Comparison of ENCODE assay signal across 1 cellular context in genomic region chr1:32933742-32934322, GRCh38.
TF ChIP-seq lines count a peak whose summit lies in the region.

No MANE protein-coding gene starts in this region.

TF ChIP-seq in SK-N-SH, 30 proteins besides CTCF, POLR2A, EP300 and RAD21 (continued from another document):
- TF ChIP-seq IRF3 (IDR thresholded peaks at IDR 0.05; ENCODE audit: low read depth, low read length), result no peak
- TF ChIP-seq, protein P1, sequence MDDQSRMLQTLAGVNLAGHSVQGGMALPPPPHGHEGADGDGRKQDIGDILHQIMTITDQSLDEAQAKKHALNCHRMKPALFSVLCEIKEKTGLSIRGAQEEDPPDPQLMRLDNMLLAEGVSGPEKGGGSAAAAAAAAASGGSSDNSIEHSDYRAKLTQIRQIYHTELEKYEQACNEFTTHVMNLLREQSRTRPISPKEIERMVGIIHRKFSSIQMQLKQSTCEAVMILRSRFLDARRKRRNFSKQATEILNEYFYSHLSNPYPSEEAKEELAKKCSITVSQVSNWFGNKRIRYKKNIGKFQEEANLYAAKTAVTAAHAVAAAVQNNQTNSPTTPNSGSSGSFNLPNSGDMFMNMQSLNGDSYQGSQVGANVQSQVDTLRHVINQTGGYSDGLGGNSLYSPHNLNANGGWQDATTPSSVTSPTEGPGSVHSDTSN (IDR thresholded peaks at IDR 0.05), result peak; percentile 58
- TF ChIP-seq, protein P2, sequence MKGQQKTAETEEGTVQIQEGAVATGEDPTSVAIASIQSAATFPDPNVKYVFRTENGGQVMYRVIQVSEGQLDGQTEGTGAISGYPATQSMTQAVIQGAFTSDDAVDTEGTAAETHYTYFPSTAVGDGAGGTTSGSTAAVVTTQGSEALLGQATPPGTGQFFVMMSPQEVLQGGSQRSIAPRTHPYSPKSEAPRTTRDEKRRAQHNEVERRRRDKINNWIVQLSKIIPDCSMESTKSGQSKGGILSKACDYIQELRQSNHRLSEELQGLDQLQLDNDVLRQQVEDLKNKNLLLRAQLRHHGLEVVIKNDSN (IDR thresholded peaks at IDR 0.05; ENCODE audit: borderline replicate concordance, low read depth), result no peak
- TF ChIP-seq GABPA (IDR thresholded peaks at IDR 0.05; ENCODE audit: low read depth), result 0 out of 2 replicates have a peak, but pooled peaks have one; percentile 15
- peak; percentile 67; the same call in 1 of the 2 replicates for TF ChIP-seq POLR2AphosphoS5 (IDR thresholded peaks at IDR 0.05; ENCODE audit: low read depth, low read length)
- 0 out of 2 replicates have a peak, but pooled peaks have one; percentile 64 for TF ChIP-seq SIN3A (IDR thresholded peaks at IDR 0.05; ENCODE audit: borderline replicate concordance, low read depth, low read length)
- TF ChIP-seq, protein P3, sequence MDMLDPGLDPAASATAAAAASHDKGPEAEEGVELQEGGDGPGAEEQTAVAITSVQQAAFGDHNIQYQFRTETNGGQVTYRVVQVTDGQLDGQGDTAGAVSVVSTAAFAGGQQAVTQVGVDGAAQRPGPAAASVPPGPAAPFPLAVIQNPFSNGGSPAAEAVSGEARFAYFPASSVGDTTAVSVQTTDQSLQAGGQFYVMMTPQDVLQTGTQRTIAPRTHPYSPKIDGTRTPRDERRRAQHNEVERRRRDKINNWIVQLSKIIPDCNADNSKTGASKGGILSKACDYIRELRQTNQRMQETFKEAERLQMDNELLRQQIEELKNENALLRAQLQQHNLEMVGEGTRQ (IDR thresholded peaks at IDR 0.05; ENCODE audit: borderline replicate concordance, low read depth, low read length), result no peak
- peak; percentile 37; the same call in 1 of the 2 replicates for TF ChIP-seq MXI1 (IDR thresholded peaks at IDR 0.05; ENCODE audit: low read depth, low read length)
- no peak; the same call in 1 of the 2 replicates for TF ChIP-seq ELF1 (IDR thresholded peaks at IDR 0.05)
- no peak for TF ChIP-seq FOXM1 (IDR thresholded peaks at IDR 0.05; ENCODE audit: low read depth)
- TF ChIP-seq FOSL2 (IDR thresholded peaks at IDR 0.05; ENCODE audit: borderline replicate concordance, low read depth), result peak; percentile 31; the same call in 1 of the 2 replicates
- no peak for TF ChIP-seq MEF2A (IDR thresholded peaks at IDR 0.05; ENCODE audit: borderline replicate concordance, low read depth)
- TF ChIP-seq GATA2 (CRISPR knock-in tag; IDR thresholded peaks at IDR 0.05), result peak; percentile 97
- TF ChIP-seq RXRA (IDR thresholded peaks at IDR 0.05; ENCODE audit: borderline replicate concordance, low read depth), result peak; percentile 36; the same call in 1 of the 2 replicates
- peak; percentile 99 for TF ChIP-seq RCOR1 (IDR thresholded peaks at IDR 0.05; ENCODE audit: low read length)
